ENCODE assay signal across 10 cellular contexts in genomic region chr15:52013151-52013791, GRCh38. TPM values are rescaled to one million over a fixed set of nuclear protein-coding genes. Genes with fewer than 3 reads are reported as not detected.
DNase-seq lines count a peak whose midpoint lies in the region; ATAC-seq and TF ChIP-seq lines count a peak whose summit lies in the region.
"Had no signal": no experiment of that assay in that cellular context is flagged by ENCODE, and none has a peak within 500 bp of the region (broad histone marks: within the 10 kb centered on the region; RNA-seq: fewer than 3 reads in every experiment).

No MANE protein-coding gene starts in this region.

- DNase-seq in GM10248 (ENCODE audit: extremely low spot score) (peak; percentile 41), RPMI7951 (ENCODE audit: low read depth) (peak; percentile 76), fibroblast of villous mesenchyme (ENCODE audit: low read depth) (peak; percentile 70), occipital lobe (lab: John Stamatoyannopoulos, UW) (no peak), C1 segment of cervical spinal cord (lab: John Stamatoyannopoulos, UW) (no peak)
- DNase-seq in stimulated activated CD4-positive, alpha-beta T cell treated with anti-CD3 and anti-CD28 coated beads, Interleukin-4, amount 100 ng/mL, for 24 hours = no peak
- no peak for DNase-seq in stimulated activated CD8-positive, alpha-beta memory T cell treated with anti-CD3 and anti-CD28 coated beads, Interleukin-4, amount 100 ng/mL, for 48 hours
- DNase-seq: tibial artery had no signal

- no peak overlapping the region for H3K4me3 ChIP-seq in fibroblast of villous mesenchyme (ENCODE audit: low read depth, low read length)
- H3K4me3 ChIP-seq: hepatocyte, tibial artery had no signal

- POLR2A ChIA-PET in GM10248 (lab: Yijun Ruan, JAX) = no interaction called here

- ATAC-seq in HG02798 (IDR thresholded peaks at IDR 0.05; ENCODE audit: poor library complexity, unreplicated experiment) = peak; percentile 28

- CTCF ChIA-PET in GM10248 (lab: Yijun Ruan, JAX) = interaction anchor here (1.6 kb wide), 1 partner anchor 66 kb away, joined by 3 read pairs; no protein-coding TSS in a partner anchor

- TF ChIP-seq CTCF in GM10248 (IDR thresholded peaks at IDR 0.05; ENCODE audit: control extremely low read depth, extremely low read depth, low read depth, missing control alignments) (no peak), fibroblast of villous mesenchyme (IDR thresholded peaks at IDR 0.05; ENCODE audit: insufficient read depth, low read depth, low read length) (no peak)

RNA-seq across cellular contexts. Expression of gene MAPK6, which starts 5.7 kb away (rescaled TPM):
- 73.9 and 85.9 TPM in 2 replicates for total RNA-seq in RPMI7951 (2014; rRNA removed; shearing (Covaris generic))
- 108 and 135 TPM in 2 replicates for total RNA-seq in fibroblast of villous mesenchyme
- total RNA-seq in occipital lobe = 98.3 TPM

RNA-seq across cellular contexts. Expression of gene LEO1, which starts 41.7 kb away (rescaled TPM):
- 46.2 and 60.0 TPM in 2 replicates for total RNA-seq in RPMI7951 (2014; rRNA removed; shearing (Covaris generic))
- 22.2 and 28.1 TPM in 2 replicates for total RNA-seq in fibroblast of villous mesenchyme
- total RNA-seq in occipital lobe = 42.1 TPM

Comparison
In these comparisons a context has a peak if more than half of its experiments do, and no peak if none do; other contexts are left out.
1. DNase-seq: peak in GM10248 (single experiment), RPMI7951 (single experiment) and fibroblast of villous mesenchyme (single experiment); none in occipital lobe (single experiment), stimulated activated CD4-positive, alpha-beta T cell treated with anti-CD3 and anti-CD28 coated beads, Interleukin-4, amount 100 ng/mL, for 24 hours (single experiment), stimulated activated CD8-positive, alpha-beta memory T cell treated with anti-CD3 and anti-CD28 coated beads, Interleukin-4, amount 100 ng/mL, for 48 hours (single experiment) and C1 segment of cervical spinal cord (0 of 14).